8 cellular contexts compared by ENCODE assay signal in the genomic region with DNA sequence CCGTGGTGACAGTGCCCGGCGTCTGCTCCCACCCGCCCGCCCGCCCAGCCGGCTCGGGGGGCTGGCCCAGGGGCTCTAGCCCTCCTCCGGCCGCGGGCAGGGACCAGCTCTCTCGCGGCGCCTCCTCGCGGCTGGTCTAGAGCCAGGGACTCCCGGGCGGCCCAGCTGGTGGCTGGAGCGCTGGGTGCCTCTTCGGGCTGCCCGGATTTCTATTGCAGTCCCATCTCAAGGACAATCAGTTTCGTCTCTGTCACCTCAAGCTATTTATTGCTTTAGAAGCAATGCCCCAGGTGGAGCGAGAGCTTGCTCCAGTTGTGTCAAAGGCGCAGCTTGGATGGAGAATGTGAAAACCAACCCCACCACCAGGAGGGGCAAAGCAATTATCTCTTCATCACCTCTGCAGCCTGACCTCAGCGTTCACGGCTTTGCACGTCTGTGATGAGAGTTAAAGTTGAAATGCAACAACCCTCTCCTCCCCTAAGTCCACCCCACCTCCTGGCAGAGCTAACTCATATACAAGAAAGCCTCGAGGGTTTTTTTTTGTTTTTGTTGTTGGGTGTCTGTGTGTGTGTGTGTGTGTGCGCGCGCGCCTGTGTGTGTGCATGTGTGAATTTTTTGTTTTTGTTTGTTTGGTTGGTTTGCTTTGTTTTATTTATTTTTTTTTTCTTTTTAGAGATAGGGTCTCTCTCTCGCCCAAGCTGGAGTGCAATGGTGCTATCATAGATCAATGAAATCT. TPM values are rescaled to one million over a fixed set of nuclear protein-coding genes. Genes with fewer than 3 reads are reported as not detected.
DNase-seq lines count a peak whose midpoint lies in the region; ATAC-seq and TF ChIP-seq lines count a peak whose summit lies in the region.

A gene (minus strand): TSS at position 24 of the 736 bp plus-strand sequence. CDS start 151 bp downstream, outside the sequence.

- 28% methylated on average over 16 of the region's 33 CpGs for WGBS in prostate gland

- POLR2A ChIA-PET in GM10248 (lab: Yijun Ruan, JAX): no interaction called here

- DNase-seq in GM10248 (ENCODE audit: extremely low spot score): peak; percentile 27
- peak; percentile 5 to 70 for DNase-seq in NCI-H526 (lab: John Stamatoyannopoulos, UW)
- DNase-seq in fibroblast of villous mesenchyme (ENCODE audit: low read depth): no peak
- DNase-seq in prostate gland (ENCODE audit: low spot score): peak; percentile 9
- DNase-seq in T-helper 17 cell: no peak

- H3K27ac Mint-ChIP-seq in T-helper 17 cell: no peak within 1 kb of the TSS

- H3K4me3 Mint-ChIP-seq in T-helper 17 cell: no peak within 1 kb of the TSS

- TF ChIP-seq CTCF in GM10248 (IDR thresholded peaks at IDR 0.05; ENCODE audit: control extremely low read depth, extremely low read depth, low read depth, missing control alignments) (peak; percentile 31), fibroblast of villous mesenchyme (IDR thresholded peaks at IDR 0.05; ENCODE audit: insufficient read depth, low read depth, low read length) (peak; percentile 41), prostate gland (IDR thresholded peaks at IDR 0.05) (peak in 3 of 4 experiments; percentile 33 to 38 (median 37))

- no peaks in the 10 kb centered on the region for H3K36me3 ChIP-seq in prostate gland

- TF ChIP-seq POLR2A in prostate gland (IDR thresholded peaks at IDR 0.05): no peak

- H3K9me3 ChIP-seq in prostate gland (no peaks in the 10 kb centered on the region), T-helper 17 cell (ENCODE audit: control insufficient read depth, low read length, poor library complexity, severe bottlenecking) (no peaks in the 10 kb centered on the region)

- H3K27me3 ChIP-seq in prostate gland (replicated peaks; ENCODE audit: insufficient read depth): peaks cover 2% of the 10 kb centered on the region

- H3K27me3 Mint-ChIP-seq in T-helper 17 cell: peaks cover 47% of the 10 kb centered on the region

- ATAC-seq in HG02763 (IDR thresholded peaks at IDR 0.05; ENCODE audit: unreplicated experiment) (no peak), GM19395 (IDR thresholded peaks at IDR 0.05; ENCODE audit: unreplicated experiment) (no peak), T-helper 17 cell (no peak), HG02938 (IDR thresholded peaks at IDR 0.05; ENCODE audit: unreplicated experiment) (no peak)

- H3K36me3 Mint-ChIP-seq in T-helper 17 cell (ENCODE audit: low read depth): peaks cover 10% of the 10 kb centered on the region

- peak within 1 kb of the TSS; percentile 44 to 56 for H3K27ac ChIP-seq in prostate gland

- H3K4me1 ChIP-seq in prostate gland (replicated peaks): no peaks in the 10 kb centered on the region

- CTCF ChIA-PET in GM10248 (lab: Yijun Ruan, JAX): interaction anchor here (0.9 to 1.4 kb wide), 6 partner anchors 9 to 287 kb away, joined by 3 to 6 read pairs (median 4); no protein-coding TSS in a partner anchor

- intact Hi-C loops in prostate gland (cut with DNase I): loop anchor here (2.0 to 5.0 kb wide), 3 partner anchors 102 to 283 kb away; no protein-coding TSS in a partner anchor

- H3K4me1 Mint-ChIP-seq in T-helper 17 cell: peaks cover 2% of the 10 kb centered on the region

- H3K4me3 ChIP-seq in fibroblast of villous mesenchyme (ENCODE audit: low read depth, low read length): no peak within 1 kb of the TSS
- peak within 1 kb of the TSS; percentile 32 to 43 for H3K4me3 ChIP-seq in prostate gland

RNA-seq across cellular contexts. Expression of the gene that starts here (rescaled TPM):
- total RNA-seq in fibroblast of villous mesenchyme (1.3 and 3.2 TPM in 2 replicates), prostate gland (10 to 100 TPM; 10.3 to 11.2 TPM), T-helper 17 cell (not detected)

Comparison
In these comparisons a context has a peak if more than half of its experiments do, and no peak if none do; other contexts are left out.
1. DNase-seq: peak in GM10248 (single experiment), NCI-H526 (2 of 2) and prostate gland (single experiment); none in fibroblast of villous mesenchyme (single experiment) and T-helper 17 cell (0 of 3).
2. Peak in every context shown above with its lines, with median percentiles within 50 percentile points of each other: CTCF ChIP-seq.